In the genomic region with DNA sequence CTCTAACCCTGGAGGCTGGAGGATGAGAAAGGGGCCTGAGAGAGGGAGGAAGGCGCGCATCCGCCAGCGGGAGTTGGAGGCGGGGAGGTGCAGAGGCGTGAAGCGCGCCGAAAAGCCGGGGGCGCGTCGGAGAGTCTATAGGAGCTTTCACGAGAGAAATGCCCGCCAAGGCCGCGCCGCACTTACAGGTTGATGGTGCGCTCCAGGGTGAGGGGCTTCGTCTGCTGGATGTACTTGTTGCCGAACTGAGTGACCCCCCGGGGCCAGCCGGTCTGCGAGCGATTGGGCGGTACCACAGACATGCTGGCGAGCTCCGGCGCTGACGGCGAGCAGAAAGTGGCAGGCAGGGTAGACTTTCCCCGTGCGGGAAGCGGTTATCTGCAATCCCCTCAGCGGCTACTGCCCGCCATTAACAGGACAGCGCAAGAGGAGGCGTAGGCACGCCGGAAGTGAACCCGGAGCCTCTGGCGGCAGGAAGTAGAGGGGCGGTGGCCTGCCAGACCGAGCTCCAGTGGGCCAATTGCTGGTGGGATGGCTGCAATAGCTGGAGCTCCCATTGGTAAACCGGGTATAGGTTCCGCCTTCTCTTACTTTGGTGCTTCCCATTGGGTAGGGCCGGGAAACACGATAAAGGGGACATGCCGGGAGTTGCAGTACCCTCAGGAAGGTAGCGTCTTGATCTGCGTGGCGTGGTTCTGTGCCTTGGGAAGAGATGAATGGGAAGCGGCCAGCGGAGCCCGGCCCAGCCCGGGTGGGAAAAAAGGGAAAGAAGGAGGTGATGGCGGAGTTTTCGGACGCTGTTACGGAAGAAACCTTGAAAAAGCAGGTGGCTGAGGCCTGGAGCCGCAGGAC, we compare ENCODE assay signal across 8 cellular contexts. TPM values are rescaled to one million over a fixed set of nuclear protein-coding genes. Genes with fewer than 3 reads are reported as not detected.
A peak's percentile ranks its signal among the peaks of the same experiment; 100 is the strongest.
DNase-seq lines count a peak whose midpoint lies in the region; ATAC-seq and TF ChIP-seq lines count a peak whose summit lies in the region.

A gene (minus strand): TSS at position 432 of the 852 bp plus-strand sequence. CDS start 130 bp downstream, at position 302.
A gene (plus strand): TSS at position 654 of the 852 bp plus-strand sequence. CDS start 59 bp downstream, at position 713.

- H3K27ac ChIP-seq in upper lobe of right lung: peak within 1 kb of the TSS; percentile 84

- H3K9me3 ChIP-seq in T-helper 17 cell (ENCODE audit: control insufficient read depth, low read length, poor library complexity, severe bottlenecking) (no peaks in the 10 kb centered on the region), upper lobe of right lung (no peaks in the 10 kb centered on the region)

- intact Hi-C loops in left cardiac atrium (cut with DNase I): no loop called here
- intact Hi-C loops in posterior vena cava (cut with DNase I): no loop called here
- intact Hi-C loops in upper lobe of right lung (cut with DNase I): no loop called here

- TF ChIP-seq POLR2A in GM15510 (IDR thresholded peaks at IDR 0.05; ENCODE audit: borderline replicate concordance, extremely low read depth, insufficient read length): peak; percentile 70

- DNase-seq in NCI-H1694 treated with DMSO at 0.1 percent for 48 hours (lab: John Stamatoyannopoulos, UW) (peak; percentile 95), T-helper 17 cell (peak; percentile 80 to 88 (median 83)), amygdala (lab: John Stamatoyannopoulos, UW) (peak; percentile 52 to 99 (median 95)), left cardiac atrium (peak; percentile 94), posterior vena cava (ENCODE audit: low spot score) (peak; percentile 97), upper lobe of right lung (peak; percentile 95)

- H3K27me3 Mint-ChIP-seq in T-helper 17 cell: no peaks in the 10 kb centered on the region

- H3K4me1 Mint-ChIP-seq in T-helper 17 cell: peaks cover 42% of the 10 kb centered on the region

- peaks cover 27% of the 10 kb centered on the region for H3K4me1 ChIP-seq in upper lobe of right lung

- H3K4me3 Mint-ChIP-seq in T-helper 17 cell: peak within 1 kb of the TSS; percentile 100

- H3K4me3 ChIP-seq in upper lobe of right lung: peak within 1 kb of the TSS; percentile 82

- H3K27ac Mint-ChIP-seq in T-helper 17 cell: peak within 1 kb of the TSS; percentile 98

- peak; percentile 97 for ATAC-seq in HG02885 (IDR thresholded peaks at IDR 0.05; ENCODE audit: poor library complexity, unreplicated experiment)
- ATAC-seq in T-helper 17 cell: peak; percentile 98
- peak; percentile 99 to 100 for ATAC-seq in left cardiac atrium
- ATAC-seq in upper lobe of right lung: peak; percentile 100

- no peaks in the 10 kb centered on the region for H3K27me3 ChIP-seq in upper lobe of right lung

- peaks cover 40% of the 10 kb centered on the region for H3K36me3 ChIP-seq in upper lobe of right lung

- H3K36me3 Mint-ChIP-seq in T-helper 17 cell (ENCODE audit: low read depth): peaks cover 15% of the 10 kb centered on the region

- peak; percentile 7 for TF ChIP-seq CTCF in upper lobe of right lung (IDR thresholded peaks at IDR 0.05)

RNA-seq across cellular contexts. Expression of the first gene that starts in this region (rescaled TPM):
- total RNA-seq in T-helper 17 cell (10 to 100 TPM; 84.8 to 92.2 TPM), left cardiac atrium (10 to 100 TPM; 66.2 to 77.8 TPM), posterior vena cava (10 to 100 TPM; 75.5 to 76.3 TPM), upper lobe of right lung (77.2 TPM)

RNA-seq across cellular contexts. Expression of the second gene that starts in this region (rescaled TPM):
- total RNA-seq in T-helper 17 cell (10 to 100 TPM; 19.9 to 26.1 TPM), left cardiac atrium (10 to 100 TPM; 22.6 to 40.1 TPM), posterior vena cava (10 to 100 TPM; 33.8 to 35.2 TPM), upper lobe of right lung (34.4 TPM)

Comparison
In these comparisons a context has a peak if more than half of its experiments do, and no peak if none do; other contexts are left out.
1. Peak in every context shown above with its lines: DNase-seq, ATAC-seq, H3K4me3 ChIP-seq and H3K27ac ChIP-seq.